In genomic region chr3:142140613-142141285, GRCh38 we compare ENCODE assay signal across 2 cellular contexts.
TF ChIP-seq lines count a peak whose summit lies in the region.

No MANE protein-coding gene starts in this region.

TF ChIP-seq in H1, 55 proteins besides CTCF, POLR2A, EP300 and RAD21:
- peak; percentile 73 for TF ChIP-seq YY1 (IDR thresholded peaks at IDR 0.05; ENCODE audit: low read depth, low read length)

TF ChIP-seq in HepG2, 621 proteins besides CTCF, POLR2A, EP300 and RAD21:
- TF ChIP-seq ZBTB33 (CRISPR knock-in tag; IDR thresholded peaks at IDR 0.05), result peak; percentile 71; the same call in 1 of the 2 replicates
- 0 out of 2 replicates have a peak, but pooled peaks have one; percentile 25 for TF ChIP-seq STAG1 (CRISPR knock-in tag; IDR thresholded peaks at IDR 0.05)
- peak; percentile 33; the same call in 1 of the 2 replicates for TF ChIP-seq POGZ (CRISPR knock-in tag; IDR thresholded peaks at IDR 0.05)
- 0 out of 2 replicates have a peak, but pooled peaks have one; percentile 42 for TF ChIP-seq ZNF281 (CRISPR knock-in tag; IDR thresholded peaks at IDR 0.05; ENCODE audit: borderline replicate concordance)
